ENCODE assay signal across 1 cellular context in genomic region chr20:46694484-46694883, GRCh38.
TF ChIP-seq lines count a peak whose summit lies in the region.

No MANE protein-coding gene starts in this region.

TF ChIP-seq in K562, 482 proteins besides CTCF, POLR2A, EP300 and RAD21 (continued from another document):
- 0 out of 2 replicates have a peak, but pooled peaks have one; percentile 16 for TF ChIP-seq MGA (IDR thresholded peaks at IDR 0.05)
- no peak for TF ChIP-seq MECOM (CRISPR knock-in tag; IDR thresholded peaks at IDR 0.05)
- no peak for TF ChIP-seq ZNF551 (CRISPR knock-in tag; IDR thresholded peaks at IDR 0.05)
- peak; percentile 100 for TF ChIP-seq NFYB (IDR thresholded peaks at IDR 0.05; ENCODE audit: extremely low read depth, insufficient read length)
- peak in 1 of 2 experiments; percentile 55; a peak in 1 of 4 replicates for TF ChIP-seq SIX5 (IDR thresholded peaks at IDR 0.05; ENCODE audit: borderline replicate concordance in 1 of 2, insufficient read depth in 1 of 2, low read depth in 1 of 2, low read length in 2 of 2)
- 0 out of 2 replicates have a peak, but pooled peaks have one; percentile 58 for TF ChIP-seq ZNF584 (CRISPR knock-in tag; IDR thresholded peaks at IDR 0.05; ENCODE audit: low read depth)
- TF ChIP-seq MBD2 (IDR thresholded peaks at IDR 0.05; ENCODE audit: borderline replicate concordance, low read depth): peak; percentile 45; the same call in 1 of the 2 replicates
- peak; percentile 49; the same call in 1 of the 2 replicates for TF ChIP-seq NFE2 (IDR thresholded peaks at IDR 0.05; ENCODE audit: low read depth)
- TF ChIP-seq RAD51 (IDR thresholded peaks at IDR 0.05; ENCODE audit: borderline replicate concordance, low read depth): peak; percentile 85
- TF ChIP-seq ZNF143 (CRISPR knock-in tag; IDR thresholded peaks at IDR 0.05): peak; percentile 76
- TF ChIP-seq ILK (tag; IDR thresholded peaks at IDR 0.05; ENCODE audit: borderline replicate concordance, low read depth): no peak
- 0 out of 2 replicates have a peak, but pooled peaks have one; percentile 54 for TF ChIP-seq ZKSCAN8 (CRISPR knock-in tag; IDR thresholded peaks at IDR 0.05)
- TF ChIP-seq PBX2 (CRISPR knock-in tag; IDR thresholded peaks at IDR 0.05; ENCODE audit: low read depth): no peak
- peak; percentile 71 for TF ChIP-seq PBX2 (tag; conservative IDR thresholded peaks at IDR 0.05; ENCODE audit: low read depth)
- 0 out of 2 replicates have a peak, but pooled peaks have one; percentile 24 for TF ChIP-seq MAFG (tag; conservative IDR thresholded peaks at IDR 0.05)
- peak; percentile 59 for TF ChIP-seq L3MBTL2 (IDR thresholded peaks at IDR 0.05)
- TF ChIP-seq PREB (CRISPR knock-in tag; IDR thresholded peaks at IDR 0.05): no peak
- no peak for TF ChIP-seq JUND (IDR thresholded peaks at IDR 0.05; ENCODE audit: borderline replicate concordance, low read depth, low read length)
- 0 out of 3 replicates have a peak, but pooled peaks have one; percentile 14 for TF ChIP-seq JUND (tag; IDR thresholded peaks at IDR 0.05; ENCODE audit: borderline replicate concordance, low read depth, low read length)
- TF ChIP-seq HMGXB4 (CRISPR knock-in tag; IDR thresholded peaks at IDR 0.05): no peak
